28 cellular contexts compared by ENCODE assay signal in genomic region chr4:163939597-163939996, GRCh38.
"Had no signal": no experiment of that assay in that cellular context is flagged by ENCODE, and none has a peak within 500 bp of the region (broad histone marks: within the 10 kb centered on the region; RNA-seq: fewer than 3 reads in every experiment).

No MANE protein-coding gene starts in this region.

- H3K9ac ChIP-seq: neural progenitor cell, parathyroid adenoma had no signal

- DNase-seq: natural killer cell; occipital lobe; ovary; posterior cingulate gyrus; psoas muscle; right cardiac atrium; spleen; stimulated activated CD4-positive, alpha-beta T cell treated with anti-CD3 and anti-CD28 coated beads, Interleukin-12 subunit alpha, Interleukin-12 subunit beta, amount 100 ng/mL, for 4 hours; stimulated activated CD4-positive, alpha-beta T cell treated with anti-CD3 and anti-CD28 coated beads, Interleukin-1b, Interleukin-23, amount 100 ng/mL, for 48 hours; stimulated activated CD4-positive, alpha-beta T cell treated with anti-CD3 and anti-CD28 coated beads, Interleukin-4, amount 100 ng/mL, for 1 hour; stimulated activated CD4-positive, alpha-beta T cell treated with anti-CD3 and anti-CD28 coated beads, Interleukin-4, amount 100 ng/mL, for 4 hours; stimulated activated CD8-positive, alpha-beta memory T cell treated with anti-CD3 and anti-CD28 coated beads, Interleukin-4, amount 100 ng/mL, for 48 hours; stimulated activated naive CD4-positive, alpha-beta T cell; stimulated activated naive CD8-positive, alpha-beta T cell treated with anti-CD3 and anti-CD28 coated beads, Interleukin-15, amount 100 ng/mL, for 72 hours; stimulated activated naive CD8-positive, alpha-beta T cell treated with anti-CD3 and anti-CD28 coated beads, Interleukin-15, Interleukin-2, amounts not matched to agents 100 U/mL and 50 U/mL, for 24 hours; substantia nigra; testis; tibial artery; transverse colon; upper lobe of right lung; uterus had no signal

- H3K9me3 ChIP-seq: ovary, suprapubic skin, testis, tibial artery, transverse colon, uterus had no signal

- ATAC-seq: natural killer cell; psoas muscle; right cardiac atrium; sciatic nerve; stimulated activated memory B cell treated with anti-CD40 and anti-IgM and Interleukin-4, amounts not matched to agents 10 μg/mL and 1 μg/mL and 100 μg/mL, for 72 hours; stimulated activated naive CD8-positive, alpha-beta T cell treated with anti-CD3 and anti-CD28 coated beads, Interleukin-15, amount 100 ng/mL, for 72 hours; stimulated activated naive CD8-positive, alpha-beta T cell treated with anti-CD3 and anti-CD28 coated beads, Interleukin-15, Interleukin-2, amounts not matched to agents 100 U/mL and 50 U/mL, for 24 hours; upper lobe of right lung had no signal

- H3K4me2 ChIP-seq: neural progenitor cell, smooth muscle cell had no signal

- H2AFZ ChIP-seq: neural progenitor cell, parathyroid adenoma had no signal

- H3K79me2 ChIP-seq: parathyroid adenoma had no signal

- H3K27ac ChIP-seq: neural progenitor cell, ovary, parathyroid adenoma, psoas muscle, skin epidermis, spleen, suprapubic skin, testis, tibial artery, transverse colon, upper lobe of right lung, uterus had no signal

- H3K36me3 ChIP-seq: ovary, spleen, suprapubic skin, tibial artery, transverse colon, upper lobe of right lung, uterus had no signal

- H3K27me3 ChIP-seq: neural progenitor cell, ovary, spleen, suprapubic skin, testis, tibial artery, transverse colon, upper lobe of right lung, uterus had no signal

- H3K4me3 ChIP-seq: neural progenitor cell, ovary, psoas muscle, skin epidermis, smooth muscle cell, spleen, suprapubic skin, testis, tibial artery, transverse colon, upper lobe of right lung, uterus had no signal

- H3K4me1 ChIP-seq: neural progenitor cell, parathyroid adenoma, psoas muscle, spleen, suprapubic skin, testis, tibial artery, transverse colon, upper lobe of right lung, uterus had no signal
